Comparison of ENCODE assay signal across 8 cellular contexts in the genomic region with DNA sequence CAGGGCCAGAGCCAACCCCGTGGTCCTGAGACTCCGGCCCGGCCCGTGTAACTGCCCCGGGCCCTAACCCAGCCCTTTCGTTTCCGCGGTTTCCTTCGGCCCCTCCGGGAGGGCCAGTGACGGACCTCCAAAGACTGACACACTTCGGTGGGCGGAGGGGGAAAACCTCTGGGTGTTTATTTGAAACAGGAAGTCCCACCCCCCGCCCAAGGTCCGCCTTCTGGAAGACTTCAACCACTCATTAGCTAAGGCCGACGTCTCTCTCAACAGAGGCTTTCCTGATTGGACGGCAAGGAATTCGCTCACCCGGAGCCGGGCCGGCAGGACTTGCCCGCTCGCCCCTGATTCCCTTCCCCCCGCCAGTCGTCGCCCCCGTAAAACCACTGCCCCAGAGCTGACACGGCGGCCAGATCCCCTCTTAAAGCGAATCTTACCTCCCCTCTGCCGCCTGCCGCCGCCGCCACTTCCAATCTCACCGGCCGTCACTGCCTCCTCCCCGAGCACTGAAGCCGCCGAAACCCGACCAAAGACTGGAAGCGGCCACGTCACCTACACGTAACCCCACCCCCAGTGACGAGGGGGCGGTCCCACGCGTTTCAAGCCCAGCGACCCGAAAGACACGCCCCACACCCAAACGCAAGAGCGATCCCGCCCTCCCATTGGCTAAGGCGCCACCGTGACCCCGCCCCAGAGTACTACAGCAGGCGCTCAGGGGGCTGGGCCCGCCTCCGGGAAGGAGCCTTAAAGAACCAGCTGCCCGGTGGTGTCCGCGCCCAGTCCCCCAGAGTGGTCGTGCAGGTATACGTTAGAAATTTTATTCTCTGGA. TPM values are rescaled to one million over a fixed set of nuclear protein-coding genes. Genes with fewer than 3 reads are reported as not detected.
DNase-seq lines count a peak whose midpoint lies in the region; ATAC-seq, FAIRE-seq and TF ChIP-seq lines count a peak whose summit lies in the region.

A gene with protein sequence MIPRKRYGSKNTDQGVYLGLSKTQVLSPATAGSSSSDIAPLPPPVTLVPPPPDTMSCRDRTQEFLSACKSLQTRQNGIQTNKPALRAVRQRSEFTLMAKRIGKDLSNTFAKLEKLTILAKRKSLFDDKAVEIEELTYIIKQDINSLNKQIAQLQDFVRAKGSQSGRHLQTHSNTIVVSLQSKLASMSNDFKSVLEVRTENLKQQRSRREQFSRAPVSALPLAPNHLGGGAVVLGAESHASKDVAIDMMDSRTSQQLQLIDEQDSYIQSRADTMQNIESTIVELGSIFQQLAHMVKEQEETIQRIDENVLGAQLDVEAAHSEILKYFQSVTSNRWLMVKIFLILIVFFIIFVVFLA (minus strand): TSS at position 532 of the 826 bp plus-strand sequence. CDS start 808 bp downstream, outside the sequence.

- H3K4me2 ChIP-seq in keratinocyte (ENCODE audit: control insufficient read depth, extremely low read depth, insufficient read depth, low read depth, low read length): peak within 1 kb of the TSS; percentile 96

- no peak for TF ChIP-seq CTCF in keratinocyte (optimal IDR thresholded peaks at IDR 0.05 in 1 of 3, IDR thresholded peaks at IDR 0.05 in 1 of 3, conservative IDR thresholded peaks at IDR 0.05 in 1 of 3; ENCODE audit: extremely low read depth in 1 of 3, insufficient read depth in 2 of 3, low read length in 3 of 3)

- peak within 1 kb of the TSS; percentile 89 to 99 (median 97) for H3K4me3 ChIP-seq in keratinocyte (ENCODE audit: control insufficient read depth in 2 of 3, extremely low read depth in 1 of 3, insufficient read depth in 2 of 3, low read depth in 1 of 3, low read length in 3 of 3)

- peak; percentile 73 for TF ChIP-seq POLR2A in GM19099 (IDR thresholded peaks at IDR 0.05; ENCODE audit: extremely low read depth, insufficient read length, low read depth)

- H3K27ac ChIP-seq in keratinocyte (ENCODE audit: control insufficient read depth, insufficient read depth, low read length): peak within 1 kb of the TSS; percentile 91

- peak within 1 kb of the TSS; percentile 81 for H2AFZ ChIP-seq in keratinocyte (ENCODE audit: control insufficient read depth, low read length)

- DNase-seq in AG20443 (ENCODE audit: low spot score) (peak; percentile 97), NCI-H510A (lab: John Stamatoyannopoulos, UW) (peak; percentile 96), cerebellum (ENCODE audit: low spot score) (peak; percentile 100), keratinocyte (ENCODE audit: low read depth, low spot score) (peak; percentile 92)
- DNase-seq in activated CD4-positive, alpha-beta T cell treated with anti-CD3 and anti-CD28 coated beads for 1 hour: peak; percentile 99
- peak; percentile 99 for DNase-seq in stimulated activated CD4-positive, alpha-beta T cell treated with anti-CD3 and anti-CD28 coated beads, Interleukin-15, amount 100 ng/mL, for 1 hour (ENCODE audit: low read depth in 1 of 2, low spot score in 1 of 2)

- peaks cover 52% of the 10 kb centered on the region for H3K79me2 ChIP-seq in keratinocyte (ENCODE audit: control insufficient read depth, insufficient read depth, low read length)

- dilution Hi-C loops in keratinocyte (cut with MboI; ENCODE audit: extremely low pct_ligation_motif_present, low sequenced_read_pairs): no loop called here

- H3K36me3 ChIP-seq in keratinocyte (ENCODE audit: control insufficient read depth in 2 of 2, extremely low read depth in 1 of 2, insufficient read depth in 2 of 2, low read length in 2 of 2): peaks cover 31 to 37% of the 10 kb centered on the region in 2 experiments

- H3K9me3 ChIP-seq in keratinocyte (ENCODE audit: control insufficient read depth, low read depth, low read length): no peaks in the 10 kb centered on the region

- peaks cover 12% of the 10 kb centered on the region for H3K4me1 ChIP-seq in keratinocyte (ENCODE audit: control insufficient read depth, extremely low read depth, insufficient read depth, low read length)

- peak; percentile 23 for FAIRE-seq in keratinocyte (lab: Jason Lieb, UNC)

- peak within 1 kb of the TSS; percentile 94 for H3K9ac ChIP-seq in keratinocyte (ENCODE audit: control insufficient read depth, extremely low read depth, insufficient read depth, low read length)

- H4K20me1 ChIP-seq in keratinocyte (ENCODE audit: control insufficient read depth, extremely low read depth, insufficient read depth, low read length): no peaks in the 10 kb centered on the region

- no peaks in the 10 kb centered on the region for H3K9me1 ChIP-seq in keratinocyte (ENCODE audit: control insufficient read depth, extremely low read depth, insufficient read depth, low read length)

- H3K27me3 ChIP-seq in keratinocyte (ENCODE audit: control insufficient read depth, extremely low read depth, insufficient read depth, low read length): no peaks in the 10 kb centered on the region

- peak; percentile 85 for ATAC-seq in HG03432 (IDR thresholded peaks at IDR 0.05; ENCODE audit: unreplicated experiment)

RNA-seq across cellular contexts. Expression of the gene that starts here (rescaled TPM):
- total RNA-seq in cerebellum: 24.3 TPM
- 20.4 to 30.4 TPM (median 25.6 TPM) in 3 replicates for polyA plus RNA-seq in keratinocyte
- polyA plus RNA-seq in keratinocyte (2011; ENCODE audit: low read depth): 49.1 TPM
- polyA plus RNA-seq in keratinocyte (2011; cell fraction: cytosol; rRNA removed): 26.0 and 26.2 TPM in 2 replicates
- polyA plus RNA-seq in keratinocyte (2011; cell fraction: nucleus; rRNA removed): 20.2 and 22.6 TPM in 2 replicates
- polyA plus RNA-seq in keratinocyte (2012; ENCODE audit: low replicate concordance): 25.3 and 35.6 TPM in 2 replicates
- polyA minus RNA-seq in keratinocyte: 29.1 to 49.6 TPM (median 37.5 TPM) in 3 replicates
- polyA minus RNA-seq in keratinocyte (2011; cell fraction: cytosol; rRNA and poly(A)+ RNA removed): 22.8 TPM
- 10.2 and 11.9 TPM in 2 replicates for polyA minus RNA-seq in keratinocyte (2011; cell fraction: nucleus; rRNA and poly(A)+ RNA removed)

Comparison
In these comparisons a context has a peak if more than half of its experiments do, and no peak if none do; other contexts are left out.
1. Peak in every context shown above with its lines: DNase-seq, ATAC-seq, H3K4me3 ChIP-seq and H3K27ac ChIP-seq.